ENCODE assay signal across 17 cellular contexts in the genomic region with DNA sequence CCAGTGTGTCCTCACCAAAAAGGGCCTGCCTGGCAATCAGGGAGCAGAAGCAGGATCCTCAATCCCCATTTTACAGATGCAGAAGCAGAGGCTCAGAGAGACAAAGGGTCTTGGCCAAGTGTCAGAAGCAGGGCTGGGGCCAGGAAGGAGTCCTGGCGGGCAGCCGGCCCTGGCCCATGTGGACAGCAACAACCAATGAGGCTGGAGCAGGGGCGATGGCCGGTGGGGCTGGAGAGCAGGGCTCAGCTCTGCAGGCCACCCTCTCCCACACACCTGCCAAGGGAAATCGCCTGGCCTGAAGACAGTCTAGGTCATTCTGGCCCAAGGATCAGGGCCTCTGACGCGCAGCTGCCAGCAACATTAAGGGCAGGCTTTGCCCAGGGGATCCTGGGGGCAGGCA.
A peak's percentile ranks its signal among the peaks of the same experiment; 100 is the strongest.
DNase-seq lines count a peak whose midpoint lies in the region; ATAC-seq, FAIRE-seq and TF ChIP-seq lines count a peak whose summit lies in the region.
"Had no signal": no experiment of that assay in that cellular context is flagged by ENCODE, and none has a peak within 500 bp of the region (broad histone marks: within the 10 kb centered on the region; RNA-seq: fewer than 3 reads in every experiment).

No MANE protein-coding gene starts in this region.

- no peak overlapping the region for H4K8ac ChIP-seq in H1 (ENCODE audit: extremely low read depth, insufficient read depth, low read length)

- H4K20me1 ChIP-seq in BLaER1 (peaks cover 12% of the 10 kb centered on the region; the same call in 1 of the 2 replicates), H1 (replicated peaks in 1 of 2; ENCODE audit: control insufficient read depth in 1 of 2, insufficient read depth in 2 of 2, low read length in 2 of 2) (no peaks in the 10 kb centered on the region)
- H4K20me1 ChIP-seq in BLaER1 treated with 17β-estradiol and CSF1 and Interleukin-3, amounts not matched to agents 10 nM and 100 nM, result peaks cover 0 to 16% (median 0%) of the 10 kb centered on the region in 11 experiments; a peak in 8 of 22 replicates

- 93% methylated on average over 7 of the region's 7 CpGs; no CpG with 5 or more reads in 1 of the 2 experiments for WGBS in H1 (ENCODE audit: extremely low coverage in 1 of 2, insufficient coverage in 1 of 2, insufficient read length in 1 of 2, insufficient replicate concordance in 2 of 2, low coverage in 1 of 2, low lambda C conversion rate in 2 of 2, missing lambda C conversion rate in 1 of 2), 2 experiments

- H4K91ac ChIP-seq in H1 (replicated peaks; ENCODE audit: insufficient read length, low read length), result no peak overlapping the region

- H3K36me3 Mint-ChIP-seq in stimulated activated naive B cell treated with anti-CD40 and anti-IgM and Interleukin-4, amounts not matched to agents 10 μg/mL and 1 μg/mL and 100 μg/mL, for 72 hours, result no peaks in the 10 kb centered on the region
- H3K36me3 Mint-ChIP-seq: CD14-positive monocyte had no signal

- no peaks in the 10 kb centered on the region for H3K27me3 ChIP-seq in BLaER1
- peaks cover 0 to 7% (median 0%) of the 10 kb centered on the region in 11 experiments; a peak in 2 of 22 replicates for H3K27me3 ChIP-seq in BLaER1 treated with 17β-estradiol and CSF1 and Interleukin-3, amounts not matched to agents 10 nM and 100 nM
- H3K27me3 ChIP-seq in H1 (replicated peaks in 1 of 4; ENCODE audit: control insufficient read depth in 3 of 4, extremely low read depth in 1 of 4, insufficient read depth in 3 of 4, low read length in 3 of 4), result no peaks in the 10 kb centered on the region

- TF ChIP-seq RAD21 in H1 (IDR thresholded peaks at IDR 0.05 in 1 of 2, conservative IDR thresholded peaks at IDR 0.05 in 1 of 2; ENCODE audit: low read depth in 2 of 2, low read length in 2 of 2), result no peak

- no peak overlapping the region for H4K5ac ChIP-seq in H1 (ENCODE audit: insufficient read length, low read depth, low read length)

- H3K27ac ChIP-seq in BLaER1, result no peak overlapping the region
- no peak overlapping the region; a peak in 1 of 22 replicates for H3K27ac ChIP-seq in BLaER1 treated with 17β-estradiol and CSF1 and Interleukin-3, amounts not matched to agents 10 nM and 100 nM
- no peak overlapping the region for H3K27ac ChIP-seq in H1 (ENCODE audit: low read depth, low read length)
- H3K27ac ChIP-seq: GM23248 had no signal

- ATAC-seq in stimulated activated naive B cell treated with anti-CD40 and anti-IgM and Interleukin-4, amounts not matched to agents 10 μg/mL and 1 μg/mL and 100 μg/mL, for 72 hours (replicated peaks), result no peak
- ATAC-seq in HG02852 (IDR thresholded peaks at IDR 0.05; ENCODE audit: unreplicated experiment), result no peak
- ATAC-seq: HCT116 had no signal

- H3K9me3 ChIP-seq in BLaER1 (peaks cover 10% of the 10 kb centered on the region; the same call in 1 of the 2 replicates), H1 (ENCODE audit: insufficient read depth in 2 of 2, low read depth in 1 of 2, low read length in 1 of 2) (no peaks in the 10 kb centered on the region; a peak in 1 of 4 replicates)
- peaks cover 0 to 19% (median 6%) of the 10 kb centered on the region in 11 experiments; a peak in 11 of 22 replicates for H3K9me3 ChIP-seq in BLaER1 treated with 17β-estradiol and CSF1 and Interleukin-3, amounts not matched to agents 10 nM and 100 nM (replicated peaks in 1 of 11)

- no peak for FAIRE-seq in H1 (lab: Jason Lieb, UNC)
- FAIRE-seq: D721Med, GM12892 had no signal

- no peak overlapping the region for H3K23ac ChIP-seq in H1 (ENCODE audit: insufficient read length)

- H2BK12ac ChIP-seq in H1 (ENCODE audit: low read depth, low read length), result no peak overlapping the region

- peak overlapping the region; percentile 8; the same call in 1 of the 2 replicates for H2BK15ac ChIP-seq in H1 (ENCODE audit: low read length)

- no peak for TF ChIP-seq EP300 in H1 (IDR thresholded peaks at IDR 0.05; ENCODE audit: borderline replicate concordance in 1 of 2, low read depth in 2 of 2, low read length in 2 of 2)

- H3K14ac ChIP-seq in H1 (ENCODE audit: insufficient read length), result no peak overlapping the region

- H3K4me1 ChIP-seq in BLaER1 (peaks cover 55% of the 10 kb centered on the region), H1 (replicated peaks in 1 of 4; ENCODE audit: control insufficient read depth in 3 of 4, insufficient read depth in 4 of 4, low read length in 3 of 4) (peaks cover 0 to 12% (median 2%) of the 10 kb centered on the region in 4 experiments; a peak in 5 of 7 replicates)
- H3K4me1 ChIP-seq in BLaER1 treated with 17β-estradiol and CSF1 and Interleukin-3, amounts not matched to agents 10 nM and 100 nM, result peaks cover 23 to 57% (median 45%) of the 10 kb centered on the region in 10 experiments

- H3K9ac ChIP-seq in BLaER1, result no peak overlapping the region
- H3K9ac ChIP-seq in BLaER1 treated with 17β-estradiol and CSF1 and Interleukin-3, amounts not matched to agents 10 nM and 100 nM, result no peak overlapping the region
- H3K9ac ChIP-seq in H1 (replicated peaks in 1 of 4; ENCODE audit: extremely low read depth in 1 of 4, low read depth in 3 of 4, low read length in 3 of 4), result no peak overlapping the region
- H3K9ac ChIP-seq: GM23248 had no signal

- H3K4me3 ChIP-seq in BLaER1 (no peak overlapping the region), H1 (ENCODE audit: extremely low read depth in 1 of 4, insufficient read depth in 2 of 4, low read depth in 3 of 4, low read length in 4 of 4) (no peak overlapping the region)
- no peak overlapping the region for H3K4me3 ChIP-seq in BLaER1 treated with 17β-estradiol and CSF1 and Interleukin-3, amounts not matched to agents 10 nM and 100 nM
- H3K4me3 ChIP-seq: GM23248 had no signal

- TF ChIP-seq CTCF in H1 (IDR thresholded peaks at IDR 0.05; ENCODE audit: control extremely low read depth in 1 of 3, insufficient read depth in 1 of 3, low read depth in 1 of 3, low read length in 3 of 3), result no peak

- no peak overlapping the region for H3K18ac ChIP-seq in H1 (ENCODE audit: extremely low read depth, low read length)

- no peak overlapping the region for H2AK5ac ChIP-seq in H1 (ENCODE audit: low read depth, low read length)

- H3K36me3 ChIP-seq in BLaER1, result no peaks in the 10 kb centered on the region
- no peaks in the 10 kb centered on the region; a peak in 1 of 22 replicates for H3K36me3 ChIP-seq in BLaER1 treated with 17β-estradiol and CSF1 and Interleukin-3, amounts not matched to agents 10 nM and 100 nM
- no peaks in the 10 kb centered on the region for H3K36me3 ChIP-seq in H1 (ENCODE audit: control insufficient read depth in 2 of 4, insufficient read depth in 4 of 4, low read length in 3 of 4)

- peak overlapping the region; percentile 39 for H3K27ac Mint-ChIP-seq in stimulated activated naive B cell treated with anti-CD40 and anti-IgM and Interleukin-4, amounts not matched to agents 10 μg/mL and 1 μg/mL and 100 μg/mL, for 72 hours
- H3K27ac Mint-ChIP-seq: CD14-positive monocyte; CD4-positive, alpha-beta T cell; H9 had no signal

- H3K4me2 ChIP-seq in BLaER1, result peak overlapping the region; percentile 84
- peak overlapping the region in 10 of 11 experiments; percentile 64 to 89 (median 80); a peak in 19 of 22 replicates for H3K4me2 ChIP-seq in BLaER1 treated with 17β-estradiol and CSF1 and Interleukin-3, amounts not matched to agents 10 nM and 100 nM
- no peak overlapping the region for H3K4me2 ChIP-seq in H1 (ENCODE audit: insufficient read depth in 1 of 2, low read depth in 2 of 2, low read length in 2 of 2)

- H3K4me1 Mint-ChIP-seq in stimulated activated naive B cell treated with anti-CD40 and anti-IgM and Interleukin-4, amounts not matched to agents 10 μg/mL and 1 μg/mL and 100 μg/mL, for 72 hours, result peaks cover 3 to 6% of the 10 kb centered on the region in 2 donors
- H3K4me1 Mint-ChIP-seq: CD14-positive monocyte had no signal

- no peak overlapping the region for H2BK120ac ChIP-seq in H1 (replicated peaks; ENCODE audit: low read depth, low read length)

- no peak overlapping the region for H3K4me3 Mint-ChIP-seq in stimulated activated naive B cell treated with anti-CD40 and anti-IgM and Interleukin-4, amounts not matched to agents 10 μg/mL and 1 μg/mL and 100 μg/mL, for 72 hours
- H3K4me3 Mint-ChIP-seq: CD14-positive monocyte; CD4-positive, alpha-beta T cell; H9 had no signal

- CTCF ChIA-PET in H1 (lab: Charles Lee; ENCODE audit: partially characterized antibody), result interaction anchor here (1.2 kb wide), 2 partner anchors 58 to 108 kb away, joined by 4 read pairs; no protein-coding TSS in a partner anchor

- H3K79me1 ChIP-seq in H1 (ENCODE audit: low read depth, low read length), result no peaks in the 10 kb centered on the region

- H3K9me3 Mint-ChIP-seq in stimulated activated naive B cell treated with anti-CD40 and anti-IgM and Interleukin-4, amounts not matched to agents 10 μg/mL and 1 μg/mL and 100 μg/mL, for 72 hours, result peaks cover 5 to 7% of the 10 kb centered on the region in 2 donors

- no peak overlapping the region for H3K56ac ChIP-seq in H1 (replicated peaks; ENCODE audit: insufficient read length, low read depth, low read length)

- DNase-seq in H1 (ENCODE audit: low read depth in 1 of 2, low spot score in 2 of 2) (no peak), kidney glomerular epithelial cell (lab: John Stamatoyannopoulos, UW) (no peak)
- DNase-seq in stimulated activated naive B cell treated with anti-CD40 and anti-IgM and Interleukin-4, amounts not matched to agents 10 μg/mL and 1 μg/mL and 100 μg/mL, for 72 hours, result no peak
- DNase-seq: CD4-positive, alpha-beta T cell; CD8-positive, alpha-beta memory T cell; DMS 273 treated with DMSO at 0.1 percent for 48 hours; DMS53; DMS79 treated with DMSO at 0.1 percent for 48 hours; GM23248; H9 had no signal

- TF ChIP-seq POLR2A in H1 (IDR thresholded peaks at IDR 0.05; ENCODE audit: control extremely low read depth in 1 of 2, low read depth in 2 of 2, low read length in 2 of 2), result no peak

- H3K23me2 ChIP-seq in H1 (ENCODE audit: low read depth, low read length), result no peaks in the 10 kb centered on the region

- no peak overlapping the region for H2BK20ac ChIP-seq in H1 (ENCODE audit: low read length)

- H2BK5ac ChIP-seq in H1 (ENCODE audit: low read depth, low read length), result no peak overlapping the region

- H3K27me3 Mint-ChIP-seq in stimulated activated naive B cell treated with anti-CD40 and anti-IgM and Interleukin-4, amounts not matched to agents 10 μg/mL and 1 μg/mL and 100 μg/mL, for 72 hours, result peaks cover 0 to 24% of the 10 kb centered on the region in 2 donors
- H3K27me3 Mint-ChIP-seq: CD4-positive, alpha-beta T cell had no signal

- POLR2A ChIA-PET in H1 (lab: Charles Lee; ENCODE audit: partially characterized antibody), result no interaction called here

- H3K4ac ChIP-seq in H1 (replicated peaks; ENCODE audit: insufficient read length, low read depth, low read length), result no peak overlapping the region

- no peaks in the 10 kb centered on the region for H3K79me2 ChIP-seq in H1 (ENCODE audit: control insufficient read depth in 1 of 2, insufficient read depth in 2 of 2, low read length in 2 of 2)

- no peak overlapping the region for H2AFZ ChIP-seq in H1 (ENCODE audit: low read length)
- H2AFZ ChIP-seq: GM23248 had no signal

TF ChIP-seq in H1, 55 proteins besides CTCF, POLR2A, EP300 and RAD21 (continues in another document):
- no peak for TF ChIP-seq CBX5 (IDR thresholded peaks at IDR 0.05; ENCODE audit: low read depth, low read length)
- TF ChIP-seq YY1 (IDR thresholded peaks at IDR 0.05; ENCODE audit: low read depth, low read length), result no peak
- no peak for TF ChIP-seq CHD1 (IDR thresholded peaks at IDR 0.05; ENCODE audit: low read depth, low read length)

Comparison
In these comparisons a context has a peak if more than half of its experiments do, and no peak if none do; other contexts are left out.
1. H3K4me2 ChIP-seq: peak in BLaER1 (single experiment) and BLaER1 treated with 17β-estradiol and CSF1 and Interleukin-3, amounts not matched to agents 10 nM and 100 nM (10 of 11); none in H1 (0 of 2).